In genomic region chr6:167577891-167578361, GRCh38 we compare ENCODE assay signal across 17 cellular contexts.
"Had no signal": no experiment of that assay in that cellular context is flagged by ENCODE, and none has a peak within 500 bp of the region (broad histone marks: within the 10 kb centered on the region; RNA-seq: fewer than 3 reads in every experiment).

No MANE protein-coding gene starts in this region.

- H3K36me3 ChIP-seq: breast epithelium, prostate gland, upper lobe of right lung had no signal

- DNase-seq: activated CD4-positive, alpha-beta T cell treated with anti-CD3 and anti-CD28 coated beads, Interleukin-2, amount 10 ng/mL, durations not matched to agents 24 days and 14 days; activated CD4-positive, CD25-positive, alpha-beta regulatory T cell; activated naive CD4-positive, alpha-beta T cell; activated T-cell treated with anti-CD3 and anti-CD28 coated beads for 4 hours; aorta; islet precursor cell; mammary epithelial cell; naive B cell; nucleus accumbens; right cardiac atrium; small intestine; stimulated activated CD4-positive, alpha-beta T cell treated with anti-CD3 and anti-CD28 coated beads, Interleukin-4, amount 100 ng/mL, for 24 hours; upper lobe of right lung had no signal

- H3K4me3 ChIP-seq: breast epithelium, prostate gland, upper lobe of right lung had no signal

- H3K9me3 ChIP-seq: breast epithelium, prostate gland, upper lobe of right lung had no signal

- ATAC-seq: right cardiac atrium, upper lobe of right lung had no signal

- H3K27me3 ChIP-seq: breast epithelium, upper lobe of right lung had no signal

- H3K4me1 ChIP-seq: breast epithelium, prostate gland had no signal

- H3K27ac Mint-ChIP-seq: activated CD4-positive, alpha-beta T cell treated with anti-CD3 and anti-CD28 coated beads, Interleukin-2, amount 10 ng/mL, durations not matched to agents 24 days and 14 days; naive B cell; stimulated activated naive CD8-positive, alpha-beta T cell treated with anti-CD3 and anti-CD28 coated beads, Interleukin-15, Interleukin-2, amounts not matched to agents 100 ng/mL and 50 ng/mL, for 24 hours; T-helper 2 cell treated with Interferon-gamma antibody and Interleukin-4, amounts not matched to agents 5 μg/mL and 100 μg/mL, for 36 hours had no signal

- H3K27ac ChIP-seq: breast epithelium, prostate gland, upper lobe of right lung had no signal

- H3K4me1 Mint-ChIP-seq: activated CD4-positive, alpha-beta T cell treated with anti-CD3 and anti-CD28 coated beads, Interleukin-2, amount 10 ng/mL, durations not matched to agents 24 days and 14 days; naive B cell had no signal

- H3K4me3 Mint-ChIP-seq: activated CD4-positive, alpha-beta T cell treated with anti-CD3 and anti-CD28 coated beads, Interleukin-2, amount 10 ng/mL, durations not matched to agents 24 days and 14 days; naive B cell; stimulated activated naive CD8-positive, alpha-beta T cell treated with anti-CD3 and anti-CD28 coated beads, Interleukin-15, Interleukin-2, amounts not matched to agents 100 ng/mL and 50 ng/mL, for 24 hours; T-helper 2 cell treated with Interferon-gamma antibody and Interleukin-4, amounts not matched to agents 5 μg/mL and 100 μg/mL, for 36 hours had no signal
